ENCODE assay signal across 8 cellular contexts in genomic region chr13:26929971-26930730, GRCh38.
A peak's percentile ranks its signal among the peaks of the same experiment; 100 is the strongest.
DNase-seq lines count a peak whose midpoint lies in the region; ATAC-seq and TF ChIP-seq lines count a peak whose summit lies in the region.

No MANE protein-coding gene starts in this region.

- H3K4me3 ChIP-seq in Karpas-422 (ENCODE audit: low read length) (no peak overlapping the region), Peyer's patch (no peak overlapping the region), fibroblast of pulmonary artery (replicated peaks; ENCODE audit: low read depth, low read length) (no peak overlapping the region)

- H3K4me1 Mint-ChIP-seq in neural crest cell, result peaks cover 4% of the 10 kb centered on the region

- peak; percentile 60 for ATAC-seq in stimulated activated naive CD8-positive, alpha-beta T cell treated with anti-CD3 and anti-CD28 coated beads, Interleukin-15, Interleukin-2, amounts not matched to agents 100 U/mL and 50 U/mL, for 24 hours
- ATAC-seq in GM19467 (IDR thresholded peaks at IDR 0.05; ENCODE audit: unreplicated experiment), result no peak

- H3K9ac ChIP-seq in Karpas-422 (ENCODE audit: low read length), result no peak overlapping the region

- H3K4me2 ChIP-seq in Karpas-422 (ENCODE audit: low read depth, low read length, poor library complexity, severe bottlenecking), result no peak overlapping the region

- no peak for TF ChIP-seq POLR2A in Peyer's patch (IDR thresholded peaks at IDR 0.05)

- H3K9me3 ChIP-seq in Karpas-422 (ENCODE audit: low read length) (no peaks in the 10 kb centered on the region), Peyer's patch (no peaks in the 10 kb centered on the region)

- H4K20me1 ChIP-seq in Karpas-422 (ENCODE audit: insufficient read depth, low read depth, low read length), result no peaks in the 10 kb centered on the region

- H3K79me2 ChIP-seq in Karpas-422 (ENCODE audit: low read length), result no peaks in the 10 kb centered on the region

- H2AFZ ChIP-seq in Karpas-422 (ENCODE audit: low read length), result 0 out of 2 replicates have a peak overlapping the region, but pooled peaks have one; percentile 48

- DNase-seq in Karpas-422 (peak; percentile 86), Peyer's patch (peak; percentile 45 to 90 (median 78)), activated T-helper 1 cell treated with Interleukin-2 at 50 U/mL for 16 hours (ENCODE audit: low read depth) (peak; percentile 49), fibroblast of pulmonary artery (ENCODE audit: low read depth) (peak; percentile 71), neural crest cell (ENCODE audit: low read depth, low spot score) (peak; percentile 92)
- DNase-seq in stimulated activated naive CD8-positive, alpha-beta T cell treated with anti-CD3 and anti-CD28 coated beads, Interleukin-15, Interleukin-2, amounts not matched to agents 100 U/mL and 50 U/mL, for 24 hours, result peak; percentile 82

- H3K27ac ChIP-seq in Karpas-422 (ENCODE audit: low read length) (no peak overlapping the region), Peyer's patch (no peak overlapping the region)

- H3K9me3 Mint-ChIP-seq in neural crest cell, result no peaks in the 10 kb centered on the region

- peaks cover 3% of the 10 kb centered on the region for H3K27me3 Mint-ChIP-seq in neural crest cell (ENCODE audit: low read depth)

- H3K27me3 ChIP-seq in Karpas-422 (ENCODE audit: low read length) (no peaks in the 10 kb centered on the region), Peyer's patch (no peaks in the 10 kb centered on the region)

- H3K27ac Mint-ChIP-seq in neural crest cell (ENCODE audit: unreplicated experiment), result peak overlapping the region; percentile 79

- no peaks in the 10 kb centered on the region for H3K36me3 Mint-ChIP-seq in neural crest cell (ENCODE audit: low read depth)

- H3K36me3 ChIP-seq in Karpas-422 (ENCODE audit: insufficient read depth, low read length) (no peaks in the 10 kb centered on the region), Peyer's patch (no peaks in the 10 kb centered on the region)

- H3K4me3 Mint-ChIP-seq in neural crest cell, result no peak overlapping the region

- TF ChIP-seq CTCF in GM12874 (IDR thresholded peaks at IDR 0.05; ENCODE audit: insufficient read depth, low read depth, low read length) (peak; percentile 87), Peyer's patch (IDR thresholded peaks at IDR 0.05) (peak; percentile 54 to 94 (median 72)), fibroblast of pulmonary artery (IDR thresholded peaks at IDR 0.05; ENCODE audit: low read length, missing control alignments) (peak; percentile 91), neural crest cell (conservative IDR thresholded peaks at IDR 0.05) (peak; percentile 97)

- no peaks in the 10 kb centered on the region; the same call in 1 of the 2 replicates for H3K4me1 ChIP-seq in Karpas-422 (ENCODE audit: low read length)
- H3K4me1 ChIP-seq in Peyer's patch, result no peaks in the 10 kb centered on the region

- no peaks in the 10 kb centered on the region for H3K9me2 ChIP-seq in Karpas-422 (replicated peaks; ENCODE audit: insufficient read depth, low read length)
